ENCODE assay signal across 24 cellular contexts in genomic region chr22:16922076-16922475, GRCh38.
"Had no signal": no experiment of that assay in that cellular context is flagged by ENCODE, and none has a peak within 500 bp of the region (broad histone marks: within the 10 kb centered on the region; RNA-seq: fewer than 3 reads in every experiment).

No MANE protein-coding gene starts in this region.

- H3K4me3 ChIP-seq: SJCRH30 had no signal

- ATAC-seq: Panc1, PC-3, SK-N-SH treated with all-trans-retinoic acid at 6 μM for 48 hours, T-cell had no signal

- H3K9me3 ChIP-seq: SJCRH30 had no signal

- H3K36me3 ChIP-seq: SJCRH30 had no signal

- H3K4me3 Mint-ChIP-seq: T-cell; T-helper 1 cell treated with Interleukin-12 subunit alpha and Interleukin-12 subunit beta and Interleukin-4 antibody, amounts not matched to agents 30 μg/mL and 1 μg/mL, for 36 hours had no signal

- H3K4me1 ChIP-seq: SJCRH30 had no signal

- H3K9me3 Mint-ChIP-seq: T-cell; T-helper 1 cell treated with Interleukin-12 subunit alpha and Interleukin-12 subunit beta and Interleukin-4 antibody, amounts not matched to agents 30 μg/mL and 1 μg/mL, for 36 hours had no signal

- H3K27ac Mint-ChIP-seq: T-cell; T-helper 1 cell treated with Interleukin-12 subunit alpha and Interleukin-12 subunit beta and Interleukin-4 antibody, amounts not matched to agents 30 μg/mL and 1 μg/mL, for 36 hours had no signal

- H3K36me3 Mint-ChIP-seq: T-cell had no signal

- DNase-seq: Kasumi-1, KG1, MV-4-11, NCI-H1092 treated with DMSO at 0.1 percent for 48 hours, NCI-H1436, NCI-H187, NCI-H2029, NCI-H2081 treated with DMSO at 0.1 percent for 48 hours, NCI-H2171, NCI-H226, NCI-H446, NCI-H510A, NCI-H524 treated with DMSO at 0.1 percent for 48 hours, NCI-H69, NCI-H774, PC-3, SHP77 treated with DMSO at 0.1 percent for 48 hours, SJCRH30, SW 1271, T-cell had no signal

- H3K27ac ChIP-seq: RWPE1, SJCRH30 had no signal
